ENCODE assay signal across 18 cellular contexts in the genomic region with DNA sequence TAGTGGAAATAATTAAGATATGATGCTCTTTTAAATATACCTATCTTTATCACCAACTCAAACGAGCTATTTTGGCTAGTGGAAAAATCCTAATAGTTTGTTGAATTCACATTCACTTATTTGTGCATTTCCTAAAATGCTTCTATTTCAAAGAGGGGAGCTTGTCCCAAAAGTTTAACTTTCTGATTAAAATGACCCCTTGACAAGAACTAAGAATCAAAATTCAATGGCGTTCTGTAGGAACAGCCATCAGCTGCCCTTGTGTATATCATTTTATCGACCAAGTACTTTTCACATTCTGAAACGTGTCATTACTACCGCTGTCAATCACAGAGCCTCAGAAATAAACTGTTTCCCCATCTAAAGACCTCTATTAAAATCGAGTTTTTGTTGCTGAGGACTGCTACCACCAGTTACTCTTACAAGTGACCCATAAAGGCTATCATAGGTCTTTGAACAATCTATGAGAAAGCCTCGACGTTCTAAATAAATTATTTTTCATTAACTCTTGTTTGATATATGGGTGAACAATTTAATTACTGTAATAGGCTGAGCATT. TPM values are rescaled to one million over a fixed set of nuclear protein-coding genes. Genes with fewer than 3 reads are reported as not detected.
DNase-seq lines count a peak whose midpoint lies in the region; TF ChIP-seq lines count a peak whose summit lies in the region.
"Had no signal": no experiment of that assay in that cellular context is flagged by ENCODE, and none has a peak within 500 bp of the region (broad histone marks: within the 10 kb centered on the region; RNA-seq: fewer than 3 reads in every experiment).

No MANE protein-coding gene starts in this region.

- H3K27ac ChIP-seq in breast epithelium (no peak overlapping the region), SK-N-MC (no peak overlapping the region)
- H3K27ac ChIP-seq: left lung, right lobe of liver, tibial artery, VCaP had no signal

- peak overlapping the region; percentile 52 for H3K4me3 Mint-ChIP-seq in MCF 10A (ENCODE audit: unreplicated experiment)
- H3K4me3 Mint-ChIP-seq in glutamatergic neuron (ENCODE audit: unreplicated experiment) = peak overlapping the region; percentile 18

- peaks cover 4 to 80% of the 10 kb centered on the region in 2 donors for H3K27me3 ChIP-seq in breast epithelium

- TF ChIP-seq POLR2A in breast epithelium (IDR thresholded peaks at IDR 0.05) = no peak

- H3K36me3 Mint-ChIP-seq in MCF 10A (ENCODE audit: insufficient read depth, unreplicated experiment) = no peaks in the 10 kb centered on the region
- no peaks in the 10 kb centered on the region for H3K36me3 Mint-ChIP-seq in glutamatergic neuron (ENCODE audit: unreplicated experiment)

- POLR2A ChIA-PET in MCF 10A (lab: Yijun Ruan, JAX) = interaction anchor here (0.8 to 2.5 kb wide), 5 partner anchors 49 to 367 kb away, joined by 3 to 34 read pairs (median 4); partner anchors contain the start of gene BTF3

- in situ Hi-C loops in G401 (cut with HindIII; ENCODE audit: low sequenced_read_pairs) = no loop called here
- in situ Hi-C loops in ACHN (cut with HindIII; ENCODE audit: low pct_ligation_motif_present, low pct_unique_long_range_greater_than_20kb, low sequenced_read_pairs) = no loop called here

- no peaks in the 10 kb centered on the region for H3K9me3 Mint-ChIP-seq in MCF 10A (ENCODE audit: unreplicated experiment)
- peaks cover 22% of the 10 kb centered on the region for H3K9me3 Mint-ChIP-seq in glutamatergic neuron (ENCODE audit: unreplicated experiment)

- BruUV-seq in MCF 10A (replicated peaks; lab: Mats Ljungman, UMichigan) = no TSS peak

- H3K36me3 ChIP-seq in breast epithelium (no peaks in the 10 kb centered on the region), SK-N-MC (ENCODE audit: insufficient read depth, low read length) (no peaks in the 10 kb centered on the region)
- H3K36me3 ChIP-seq: left lung, right lobe of liver, tibial artery had no signal

- intact Hi-C loops in MCF 10A (cut with micrococcal nuclease) = loop anchor here (5.0 to 10.0 kb wide), 3 partner anchors 85 to 528 kb away; partner anchors contain the start of gene FCHO2
- intact Hi-C loops in breast epithelium (cut with DNase I; ENCODE audit: low total_unique reads) = no loop called here

- no peak for TF ChIP-seq CTCF in MCF 10A (IDR thresholded peaks at IDR 0.05; ENCODE audit: unreplicated experiment)
- TF ChIP-seq CTCF in breast epithelium (IDR thresholded peaks at IDR 0.05) = no peak
- no peak for TF ChIP-seq CTCF in glutamatergic neuron (IDR thresholded peaks at IDR 0.05; ENCODE audit: partially characterized antibody, unreplicated experiment)

- H3K9me3 ChIP-seq in breast epithelium = no peaks in the 10 kb centered on the region
- no peaks in the 10 kb centered on the region for H3K9me3 ChIP-seq in SK-N-MC (ENCODE audit: low read depth, low read length)
- H3K9me3 ChIP-seq: left lung, right lobe of liver, tibial artery had no signal

- peaks cover 0 to 7% of the 10 kb centered on the region in 2 donors for H3K4me1 ChIP-seq in breast epithelium

- no peak overlapping the region for H3K9ac ChIP-seq in SK-N-MC (ENCODE audit: insufficient read length)

- no peak overlapping the region for H3K27ac Mint-ChIP-seq in MCF 10A (ENCODE audit: low read depth, unreplicated experiment)
- no peak overlapping the region for H3K27ac Mint-ChIP-seq in glutamatergic neuron (ENCODE audit: unreplicated experiment)

- H3K27me3 Mint-ChIP-seq in MCF 10A (ENCODE audit: insufficient read depth, unreplicated experiment) (no peaks in the 10 kb centered on the region), glutamatergic neuron (ENCODE audit: unreplicated experiment) (peaks cover 16% of the 10 kb centered on the region)

- H3K4me3 ChIP-seq in breast epithelium = no peak overlapping the region
- H3K4me3 ChIP-seq in SK-N-MC = peak overlapping the region; percentile 92
- H3K4me3 ChIP-seq: left lung, right lobe of liver had no signal

- H3K4me1 Mint-ChIP-seq in MCF 10A (ENCODE audit: insufficient read depth, unreplicated experiment) (peaks cover 7% of the 10 kb centered on the region), glutamatergic neuron (ENCODE audit: low read depth, unreplicated experiment) (peaks cover 5% of the 10 kb centered on the region)

- DNase-seq in MCF 10A (ENCODE audit: unreplicated experiment) = no peak
- no peak for DNase-seq in breast epithelium (ENCODE audit: low spot score in 2 of 2)
- DNase-seq in SK-N-MC (ENCODE audit: low read depth, low spot score) = no peak
- DNase-seq in glutamatergic neuron = no peak
- no peak for DNase-seq in AML-193 (lab: John Stamatoyannopoulos, UW)
- no peak for DNase-seq in NCI-H2171 treated with DMSO at 0.1 percent for 48 hours (lab: John Stamatoyannopoulos, UW)
- no peak for DNase-seq in G401 (ENCODE audit: low spot score)
- no peak for DNase-seq in ACHN
- DNase-seq: activated CD8-positive, alpha-beta memory T cell treated with anti-CD3 and anti-CD28 coated beads for 24 hours; cerebellar nuclear complex; Kasumi-1; left lung; NCI-H1105; NCI-H524 treated with DMSO at 0.1 percent for 48 hours; right lobe of liver; stimulated activated naive CD4-positive, alpha-beta T cell treated with Interleukin-2 at 50 U/mL for 16 hours; tibial artery had no signal

- CTCF ChIA-PET in MCF 10A (lab: Yijun Ruan, JAX) = interaction anchor here (0.5 to 2.4 kb wide), 15 partner anchors 22 to 868 kb away, joined by 3 to 95 read pairs (median 4); no protein-coding TSS in a partner anchor

RNA-seq across cellular contexts. Expression of gene FOXD1, which starts 1.5 kb away (rescaled TPM):
- 46.4 and 50.9 TPM in 2 replicates for total RNA-seq in MCF 10A (2022)
- under 1 TPM in 2 of 3 donors, not detected in 1; 0.29 to 0.32 TPM for total RNA-seq in breast epithelium
- total RNA-seq in glutamatergic neuron (ENCODE audit: unreplicated experiment) = 2.8 TPM
- total RNA-seq in G401 (2014; rRNA removed; shearing (Covaris generic)) = 11.3 and 11.8 TPM in 2 replicates
- total RNA-seq: right lobe of liver had no signal

RNA-seq across cellular contexts. Expression of gene BTF3, which starts 48.1 kb away (rescaled TPM):
- total RNA-seq in MCF 10A (2022) = 937 and 946 TPM in 2 replicates
- 100 to 1,000 TPM; 503 to 575 (median 519) TPM for total RNA-seq in breast epithelium
- total RNA-seq in glutamatergic neuron (ENCODE audit: unreplicated experiment) = 347 TPM
- total RNA-seq in G401 (2014; rRNA removed; shearing (Covaris generic)) = 310 and 326 TPM in 2 replicates
